1 cellular context compared by ENCODE assay signal in the genomic region with DNA sequence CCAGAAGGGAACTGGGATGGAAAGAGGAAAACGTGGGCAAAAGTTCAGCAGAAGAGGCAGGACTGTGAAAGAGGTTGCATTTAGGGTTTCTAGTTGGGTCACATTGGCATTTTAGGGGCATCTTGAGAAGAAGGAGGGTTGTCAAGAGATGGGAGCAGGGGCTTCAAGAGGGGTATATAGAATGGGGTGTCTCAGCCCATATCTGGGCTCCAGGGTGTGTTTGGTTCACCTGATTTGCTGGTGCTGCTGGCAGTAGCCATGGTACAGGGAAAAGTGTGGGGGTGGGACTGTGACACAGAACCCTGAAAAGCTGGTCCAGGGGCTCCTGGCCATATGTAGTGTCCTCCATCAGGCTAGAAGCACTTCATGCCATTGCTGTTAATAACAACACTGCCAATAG.
TF ChIP-seq lines count a peak whose summit lies in the region.

No MANE protein-coding gene starts in this region.

TF ChIP-seq in GM12878, 131 proteins besides CTCF, POLR2A, EP300 and RAD21:
- TF ChIP-seq IKZF1 (conservative IDR thresholded peaks at IDR 0.05) (no peak), GATAD2B (conservative IDR thresholded peaks at IDR 0.05; ENCODE audit: low read depth) (no peak), BACH1 (IDR thresholded peaks at IDR 0.05; ENCODE audit: borderline replicate concordance) (no peak), MEF2A (IDR thresholded peaks at IDR 0.05; ENCODE audit: insufficient read depth, low read depth, low read length) (no peak), ASH2L (IDR thresholded peaks at IDR 0.05; ENCODE audit: borderline replicate concordance, low read depth) (no peak), ZNF207 (IDR thresholded peaks at IDR 0.05; ENCODE audit: borderline replicate concordance) (no peak), DPF2 (IDR thresholded peaks at IDR 0.05) (no peak), CBX3 (IDR thresholded peaks at IDR 0.05; ENCODE audit: borderline replicate concordance, low read depth) (no peak), FOS (IDR thresholded peaks at IDR 0.05; ENCODE audit: borderline replicate concordance, extremely low read depth, insufficient read length) (no peak), EZH2 (IDR thresholded peaks at IDR 0.05; ENCODE audit: borderline replicate concordance, control insufficient read depth, low read depth, low read length) (no peak), MTA3 (IDR thresholded peaks at IDR 0.05; ENCODE audit: borderline replicate concordance, low read length) (no peak), NR2C2 (IDR thresholded peaks at IDR 0.05; ENCODE audit: borderline replicate concordance, control insufficient read depth, insufficient read length, low read depth) (no peak), BMI1 (IDR thresholded peaks at IDR 0.05; ENCODE audit: borderline replicate concordance) (no peak), CREM (IDR thresholded peaks at IDR 0.05; ENCODE audit: low read depth) (no peak), CEBPB (IDR thresholded peaks at IDR 0.05; ENCODE audit: borderline replicate concordance in 1 of 2, low read depth in 2 of 2, low read length in 2 of 2) (no peak), POLR2AphosphoS5 (IDR thresholded peaks at IDR 0.05; ENCODE audit: low read length) (no peak)
- TF ChIP-seq, protein P1, sequence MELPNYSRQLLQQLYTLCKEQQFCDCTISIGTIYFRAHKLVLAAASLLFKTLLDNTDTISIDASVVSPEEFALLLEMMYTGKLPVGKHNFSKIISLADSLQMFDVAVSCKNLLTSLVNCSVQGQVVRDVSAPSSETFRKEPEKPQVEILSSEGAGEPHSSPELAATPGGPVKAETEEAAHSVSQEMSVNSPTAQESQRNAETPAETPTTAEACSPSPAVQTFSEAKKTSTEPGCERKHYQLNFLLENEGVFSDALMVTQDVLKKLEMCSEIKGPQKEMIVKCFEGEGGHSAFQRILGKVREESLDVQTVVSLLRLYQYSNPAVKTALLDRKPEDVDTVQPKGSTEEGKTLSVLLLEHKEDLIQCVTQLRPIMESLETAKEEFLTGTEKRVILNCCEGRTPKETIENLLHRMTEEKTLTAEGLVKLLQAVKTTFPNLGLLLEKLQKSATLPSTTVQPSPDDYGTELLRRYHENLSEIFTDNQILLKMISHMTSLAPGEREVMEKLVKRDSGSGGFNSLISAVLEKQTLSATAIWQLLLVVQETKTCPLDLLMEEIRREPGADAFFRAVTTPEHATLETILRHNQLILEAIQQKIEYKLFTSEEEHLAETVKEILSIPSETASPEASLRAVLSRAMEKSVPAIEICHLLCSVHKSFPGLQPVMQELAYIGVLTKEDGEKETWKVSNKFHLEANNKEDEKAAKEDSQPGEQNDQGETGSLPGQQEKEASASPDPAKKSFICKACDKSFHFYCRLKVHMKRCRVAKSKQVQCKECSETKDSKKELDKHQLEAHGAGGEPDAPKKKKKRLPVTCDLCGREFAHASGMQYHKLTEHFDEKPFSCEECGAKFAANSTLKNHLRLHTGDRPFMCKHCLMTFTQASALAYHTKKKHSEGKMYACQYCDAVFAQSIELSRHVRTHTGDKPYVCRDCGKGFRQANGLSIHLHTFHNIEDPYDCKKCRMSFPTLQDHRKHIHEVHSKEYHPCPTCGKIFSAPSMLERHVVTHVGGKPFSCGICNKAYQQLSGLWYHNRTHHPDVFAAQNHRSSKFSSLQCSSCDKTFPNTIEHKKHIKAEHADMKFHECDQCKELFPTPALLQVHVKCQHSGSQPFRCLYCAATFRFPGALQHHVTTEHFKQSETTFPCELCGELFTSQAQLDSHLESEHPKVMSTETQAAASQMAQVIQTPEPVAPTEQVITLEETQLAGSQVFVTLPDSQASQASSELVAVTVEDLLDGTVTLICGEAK (IDR thresholded peaks at IDR 0.05; ENCODE audit: borderline replicate concordance), result no peak
- TF ChIP-seq, protein P2, sequence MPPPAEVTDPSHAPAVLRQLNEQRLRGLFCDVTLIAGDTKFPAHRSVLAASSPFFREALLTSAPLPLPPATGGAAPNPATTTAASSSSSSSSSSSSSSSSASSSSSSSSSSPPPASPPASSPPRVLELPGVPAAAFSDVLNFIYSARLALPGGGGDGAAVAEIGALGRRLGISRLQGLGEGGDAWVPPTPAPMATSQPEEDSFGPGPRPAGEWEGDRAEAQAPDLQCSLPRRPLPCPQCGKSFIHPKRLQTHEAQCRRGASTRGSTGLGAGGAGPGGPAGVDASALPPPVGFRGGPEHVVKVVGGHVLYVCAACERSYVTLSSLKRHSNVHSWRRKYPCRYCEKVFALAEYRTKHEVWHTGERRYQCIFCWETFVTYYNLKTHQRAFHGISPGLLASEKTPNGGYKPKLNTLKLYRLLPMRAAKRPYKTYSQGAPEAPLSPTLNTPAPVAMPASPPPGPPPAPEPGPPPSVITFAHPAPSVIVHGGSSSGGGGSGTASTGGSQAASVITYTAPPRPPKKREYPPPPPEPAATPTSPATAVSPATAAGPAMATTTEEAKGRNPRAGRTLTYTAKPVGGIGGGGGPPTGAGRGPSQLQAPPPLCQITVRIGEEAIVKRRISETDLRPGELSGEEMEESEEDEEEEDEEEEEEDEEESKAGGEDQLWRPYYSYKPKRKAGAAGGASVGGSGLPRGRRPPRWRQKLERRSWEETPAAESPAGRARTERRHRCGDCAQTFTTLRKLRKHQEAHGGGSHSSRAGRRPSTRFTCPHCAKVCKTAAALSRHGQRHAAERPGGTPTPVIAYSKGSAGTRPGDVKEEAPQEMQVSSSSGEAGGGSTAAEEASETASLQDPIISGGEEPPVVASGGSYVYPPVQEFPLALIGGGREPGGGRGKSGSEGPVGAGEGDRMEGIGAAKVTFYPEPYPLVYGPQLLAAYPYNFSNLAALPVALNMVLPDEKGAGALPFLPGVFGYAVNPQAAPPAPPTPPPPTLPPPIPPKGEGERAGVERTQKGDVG (CRISPR knock-in tag; IDR thresholded peaks at IDR 0.05), result no peak
